Comparison of ENCODE assay signal across 25 cellular contexts in the genomic region with DNA sequence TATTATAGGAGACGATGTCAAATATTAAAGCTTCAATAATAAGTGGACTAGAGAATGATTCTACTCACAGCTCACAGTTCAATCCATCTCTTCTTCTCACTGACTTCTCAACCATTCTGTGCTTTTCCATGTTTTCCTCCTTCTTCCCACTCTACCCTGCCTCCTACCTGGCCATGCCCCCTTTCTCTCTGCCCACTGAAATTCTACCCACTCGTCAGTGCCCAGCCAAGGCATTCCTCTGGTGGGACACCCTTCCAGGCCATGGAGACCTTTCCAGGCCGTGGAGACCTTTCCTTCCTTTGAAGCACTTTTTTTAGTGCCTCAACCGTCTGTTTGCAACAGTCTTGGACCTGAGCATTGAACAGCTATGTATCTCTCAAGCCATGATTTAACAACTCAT. TPM values are rescaled to one million over a fixed set of nuclear protein-coding genes. Genes with fewer than 3 reads are reported as not detected.
DNase-seq lines count a peak whose midpoint lies in the region; ATAC-seq, FAIRE-seq and TF ChIP-seq lines count a peak whose summit lies in the region.
"Had no signal": no experiment of that assay in that cellular context is flagged by ENCODE, and none has a peak within 500 bp of the region (broad histone marks: within the 10 kb centered on the region; RNA-seq: fewer than 3 reads in every experiment).

No MANE protein-coding gene starts in this region.

- CTCF ChIA-PET in activated naive CD4-positive, alpha-beta T cell treated with anti-CD3 and anti-CD28 coated beads for 36 hours (lab: Charles Lee) = interaction anchor here (1.3 to 1.6 kb wide), 4 partner anchors 10 to 115 kb away, joined by 3 to 9 read pairs (median 4); no protein-coding TSS in a partner anchor

- peaks cover 66% of the 10 kb centered on the region for H3K79me2 ChIP-seq in SU-DHL-6 (ENCODE audit: insufficient read depth, low read length)
- peaks cover 5% of the 10 kb centered on the region for H3K79me2 ChIP-seq in astrocyte (ENCODE audit: insufficient read depth, low read length)

- peak overlapping the region; percentile 17 for H3K4me3 ChIP-seq in SU-DHL-6 (ENCODE audit: insufficient read depth, low read length, poor library complexity, severe bottlenecking)
- H3K4me3 ChIP-seq in astrocyte (ENCODE audit: insufficient read depth, low read depth, low read length) = no peak overlapping the region
- H3K4me3 ChIP-seq: esophagus muscularis mucosa, gastroesophageal sphincter, GM12878, ovary, right lobe of liver, testis had no signal

- no peaks in the 10 kb centered on the region for H3K9me3 ChIP-seq in SU-DHL-6 (ENCODE audit: insufficient read depth, low read length)
- H3K9me3 ChIP-seq in astrocyte (ENCODE audit: insufficient read depth, low read depth, low read length) = no peaks in the 10 kb centered on the region
- H3K9me3 ChIP-seq: esophagus muscularis mucosa, gastroesophageal sphincter, ovary, right lobe of liver, testis had no signal

- H3K36me3 ChIP-seq in SU-DHL-6 (ENCODE audit: low read length) = no peaks in the 10 kb centered on the region
- no peaks in the 10 kb centered on the region for H3K36me3 ChIP-seq in astrocyte (ENCODE audit: insufficient read depth, low read length)
- H3K36me3 ChIP-seq: esophagus muscularis mucosa, gastroesophageal sphincter, ovary, right lobe of liver had no signal

- H3K9ac ChIP-seq in SU-DHL-6 (ENCODE audit: low read length) (peak overlapping the region; percentile 46), astrocyte (ENCODE audit: low read length) (no peak overlapping the region)

- no peaks in the 10 kb centered on the region for H3K4me1 ChIP-seq in astrocyte (ENCODE audit: insufficient read depth, low read length)
- H3K4me1 ChIP-seq: right lobe of liver, testis had no signal

- H3K9me2 ChIP-seq in SU-DHL-6 (replicated peaks; ENCODE audit: insufficient read depth, low read length) = no peaks in the 10 kb centered on the region

- H3K9me3 Mint-ChIP-seq in activated naive CD4-positive, alpha-beta T cell treated with anti-CD3 and anti-CD28 coated beads for 36 hours = no peaks in the 10 kb centered on the region
- H3K9me3 Mint-ChIP-seq in astrocyte (ENCODE audit: unreplicated experiment) = no peaks in the 10 kb centered on the region
- peaks cover 0 to 4% of the 10 kb centered on the region in 2 donors for H3K9me3 Mint-ChIP-seq in stimulated activated naive B cell treated with anti-CD40 and anti-IgM and Interleukin-4, amounts not matched to agents 10 μg/mL and 1 μg/mL and 100 μg/mL, for 72 hours

- H3K27ac Mint-ChIP-seq in activated naive CD4-positive, alpha-beta T cell treated with anti-CD3 and anti-CD28 coated beads for 36 hours = peak overlapping the region; percentile 89
- peak overlapping the region; percentile 2 for H3K27ac Mint-ChIP-seq in astrocyte (ENCODE audit: unreplicated experiment)
- peak overlapping the region; percentile 84 for H3K27ac Mint-ChIP-seq in stimulated activated naive B cell treated with anti-CD40 and anti-IgM and Interleukin-4, amounts not matched to agents 10 μg/mL and 1 μg/mL and 100 μg/mL, for 72 hours

- H3F3A ChIP-seq in SU-DHL-6 (ENCODE audit: insufficient read depth) = peaks cover 62% of the 10 kb centered on the region

- intact Hi-C loops in activated naive CD4-positive, alpha-beta T cell treated with anti-CD3 and anti-CD28 coated beads for 36 hours (cut with micrococcal nuclease) = no loop called here

- no peaks in the 10 kb centered on the region for H4K20me1 ChIP-seq in SU-DHL-6 (ENCODE audit: low read depth, low read length)
- H4K20me1 ChIP-seq in astrocyte (ENCODE audit: insufficient read depth, low read length) = no peaks in the 10 kb centered on the region

- H3K27me3 ChIP-seq in SU-DHL-6 (ENCODE audit: low read length) = no peaks in the 10 kb centered on the region
- no peaks in the 10 kb centered on the region for H3K27me3 ChIP-seq in astrocyte (ENCODE audit: insufficient read depth, low read length)
- H3K27me3 ChIP-seq: esophagus muscularis mucosa, gastroesophageal sphincter, ovary, right lobe of liver, testis had no signal

- peaks cover 27% of the 10 kb centered on the region for H3K36me3 Mint-ChIP-seq in activated naive CD4-positive, alpha-beta T cell treated with anti-CD3 and anti-CD28 coated beads for 36 hours (ENCODE audit: low read depth)
- no peaks in the 10 kb centered on the region for H3K36me3 Mint-ChIP-seq in astrocyte (ENCODE audit: low read depth, unreplicated experiment)
- H3K36me3 Mint-ChIP-seq in stimulated activated naive B cell treated with anti-CD40 and anti-IgM and Interleukin-4, amounts not matched to agents 10 μg/mL and 1 μg/mL and 100 μg/mL, for 72 hours = peaks cover 8 to 16% of the 10 kb centered on the region in 2 donors

- no peak for DNase-seq in activated naive CD4-positive, alpha-beta T cell treated with anti-CD3 and anti-CD28 coated beads for 36 hours
- DNase-seq in activated naive CD4-positive, alpha-beta T cell treated with anti-CD3 and anti-CD28 coated beads, Interleukin-2, amount 50 U/mL, for 16 hours = no peak
- no peak for DNase-seq in astrocyte (ENCODE audit: low read depth)
- DNase-seq in stimulated activated naive B cell treated with anti-CD40 and anti-IgM and Interleukin-4, amounts not matched to agents 10 μg/mL and 1 μg/mL and 100 μg/mL, for 72 hours = no peak
- DNase-seq in retina = no peak
- no peak for DNase-seq in ecto neural progenitor cell (ENCODE audit: low spot score)
- DNase-seq: activated CD8-positive, alpha-beta memory T cell treated with anti-CD3 and anti-CD28 coated beads for 24 hours; activated effector memory CD4-positive, alpha-beta T cell treated with anti-CD3 and anti-CD28 coated beads, Interleukin-2, amount 50 U/mL, for 16 hours; cerebellar nuclear complex; DMS53; effector CD8-positive, alpha-beta T cell; KBM-7; kidney; mammary epithelial cell; NCI-H69; ovary; right lobe of liver; testis had no signal

- H2AFZ ChIP-seq in SU-DHL-6 (ENCODE audit: low read depth, low read length, severe bottlenecking) (no peak overlapping the region), astrocyte (ENCODE audit: low read depth, low read length) (no peak overlapping the region)

- no peak for ATAC-seq in stimulated activated naive B cell treated with anti-CD40 and anti-IgM and Interleukin-4, amounts not matched to agents 10 μg/mL and 1 μg/mL and 100 μg/mL, for 72 hours (replicated peaks)
- no peak for ATAC-seq in GM19455 (IDR thresholded peaks at IDR 0.05; ENCODE audit: unreplicated experiment)
- ATAC-seq: gastroesophageal sphincter, GM12878, right lobe of liver, Right ventricle myocardium inferior had no signal

- H3K4me2 ChIP-seq in SU-DHL-6 (ENCODE audit: low read depth, low read length, poor library complexity, severe bottlenecking) (peak overlapping the region; percentile 76), astrocyte (ENCODE audit: low read length) (no peak overlapping the region)

- H3K4me3 Mint-ChIP-seq in activated naive CD4-positive, alpha-beta T cell treated with anti-CD3 and anti-CD28 coated beads for 36 hours = peak overlapping the region; percentile 23
- H3K4me3 Mint-ChIP-seq in astrocyte (ENCODE audit: unreplicated experiment) = no peak overlapping the region
- H3K4me3 Mint-ChIP-seq in stimulated activated naive B cell treated with anti-CD40 and anti-IgM and Interleukin-4, amounts not matched to agents 10 μg/mL and 1 μg/mL and 100 μg/mL, for 72 hours = peak overlapping the region in 1 of 2 donors; percentile 30

- no peak for TF ChIP-seq CTCF in SU-DHL-6 (IDR thresholded peaks at IDR 0.05; ENCODE audit: insufficient read depth, low read length, poor library complexity, severe bottlenecking)
- no peak for TF ChIP-seq CTCF in astrocyte (IDR thresholded peaks at IDR 0.05; ENCODE audit: insufficient read depth, low read depth, low read length)

- no peak for FAIRE-seq in astrocyte (lab: Jason Lieb, UNC)
- FAIRE-seq: GM12878, H1, kidney had no signal

- peaks cover 92% of the 10 kb centered on the region for H3K4me1 Mint-ChIP-seq in activated naive CD4-positive, alpha-beta T cell treated with anti-CD3 and anti-CD28 coated beads for 36 hours (ENCODE audit: low read depth)
- peaks cover 1% of the 10 kb centered on the region for H3K4me1 Mint-ChIP-seq in astrocyte (ENCODE audit: low read depth, unreplicated experiment)
- H3K4me1 Mint-ChIP-seq in stimulated activated naive B cell treated with anti-CD40 and anti-IgM and Interleukin-4, amounts not matched to agents 10 μg/mL and 1 μg/mL and 100 μg/mL, for 72 hours = peaks cover 40 to 88% of the 10 kb centered on the region in 2 donors

- H3K27ac ChIP-seq in SU-DHL-6 (ENCODE audit: low read depth, low read length) = peak overlapping the region; percentile 97
- H3K27ac ChIP-seq in astrocyte (ENCODE audit: low read depth, low read length) = no peak overlapping the region
- H3K27ac ChIP-seq: esophagus muscularis mucosa, gastroesophageal sphincter, ovary, right lobe of liver, testis had no signal

- H3K27me3 Mint-ChIP-seq in activated naive CD4-positive, alpha-beta T cell treated with anti-CD3 and anti-CD28 coated beads for 36 hours (ENCODE audit: low read depth) = no peaks in the 10 kb centered on the region
- no peaks in the 10 kb centered on the region for H3K27me3 Mint-ChIP-seq in astrocyte (ENCODE audit: low read depth, unreplicated experiment)
- H3K27me3 Mint-ChIP-seq in stimulated activated naive B cell treated with anti-CD40 and anti-IgM and Interleukin-4, amounts not matched to agents 10 μg/mL and 1 μg/mL and 100 μg/mL, for 72 hours = no peaks in the 10 kb centered on the region

RNA-seq across cellular contexts. Expression of gene BACH2, which starts 18.5 kb away (rescaled TPM):
- 10 to 100 TPM; 75.1 to 77.9 TPM for total RNA-seq in activated naive CD4-positive, alpha-beta T cell treated with anti-CD3 and anti-CD28 coated beads for 36 hours
- total RNA-seq in astrocyte = 12.6 and 17.5 TPM in 2 replicates

Comparison
In these comparisons a context has a peak if more than half of its experiments do, and no peak if none do; other contexts are left out.
1. H3K27ac Mint-ChIP-seq: peak in every context shown above with its lines; median percentile 89 in activated naive CD4-positive, alpha-beta T cell treated with anti-CD3 and anti-CD28 coated beads for 36 hours; 84 in stimulated activated naive B cell treated with anti-CD40 and anti-IgM and Interleukin-4, amounts not matched to agents 10 μg/mL and 1 μg/mL and 100 μg/mL, for 72 hours; 2 in astrocyte.